In the genomic region with DNA sequence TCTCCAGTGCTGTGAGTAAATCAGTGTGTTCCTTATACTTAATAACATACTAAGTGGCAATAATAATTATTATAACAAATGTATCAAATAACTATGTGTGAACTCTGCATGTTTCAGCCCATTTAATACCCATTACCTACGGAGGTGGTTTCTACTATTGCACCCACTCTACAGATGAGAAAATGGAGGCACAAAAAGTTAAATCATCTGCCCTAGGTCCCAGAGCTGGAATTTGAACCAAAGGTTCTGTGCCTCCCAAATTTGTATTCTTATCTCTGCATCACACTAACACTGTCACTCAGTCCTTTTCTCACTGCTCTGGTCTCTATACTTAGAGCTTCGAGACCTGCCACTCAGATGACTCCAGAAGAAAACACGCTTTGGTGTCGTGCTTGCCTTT, we compare ENCODE assay signal across 21 cellular contexts.
DNase-seq lines count a peak whose midpoint lies in the region; ATAC-seq, FAIRE-seq and TF ChIP-seq lines count a peak whose summit lies in the region.
"Had no signal": no experiment of that assay in that cellular context is flagged by ENCODE, and none has a peak within 500 bp of the region (broad histone marks: within the 10 kb centered on the region; RNA-seq: fewer than 3 reads in every experiment).

No MANE protein-coding gene starts in this region.

- BruUV-seq in HepG2 (replicated peaks; lab: Mats Ljungman, UMichigan): no TSS peak

- H3K9ac ChIP-seq in HepG2 (ENCODE audit: insufficient read depth, low read depth, low read length): no peak overlapping the region
- no peak overlapping the region for H3K9ac ChIP-seq in endodermal cell (ENCODE audit: extremely low read depth, low read length, poor library complexity, severe bottlenecking)
- H3K9ac ChIP-seq: BLaER1 treated with 17β-estradiol and CSF1 and Interleukin-3, amounts not matched to agents 10 nM and 100 nM had no signal

- FAIRE-seq in HepG2 (lab: Jason Lieb, UNC): no peak
- FAIRE-seq in small intestine (lab: Jason Lieb, UNC): no peak
- FAIRE-seq: A549, D721Med, G401.6, GM12891, GM19239 had no signal

- TF ChIP-seq CTCF in HepG2 (CRISPR knock-in tag; IDR thresholded peaks at IDR 0.05) (no peak), right lobe of liver (IDR thresholded peaks at IDR 0.05) (no peak), endodermal cell (conservative IDR thresholded peaks at IDR 0.05) (no peak)

- CTCF ChIA-PET in HepG2 (lab: Yijun Ruan, JAX; ENCODE audit: low intra/inter-chr PET ratio, low total read pairs): no interaction called here

- TF ChIP-seq EP300 in HepG2 (IDR thresholded peaks at IDR 0.05; ENCODE audit: low read depth in 2 of 2, low read length in 2 of 2) (no peak), HepG2 (CRISPR knock-in tag; IDR thresholded peaks at IDR 0.05; ENCODE audit: borderline replicate concordance) (no peak)

- no peak for DNase-seq in HepG2 (ENCODE audit: low spot score)
- no peak for DNase-seq in right lobe of liver
- DNase-seq in endodermal cell: no peak
- DNase-seq in NCI-H1092 treated with DMSO at 0.1 percent for 48 hours (lab: John Stamatoyannopoulos, UW): no peak
- DNase-seq in small intestine: no peak
- DNase-seq: AML-193; Caco-2; Calu3; CD4-positive, alpha-beta T cell; CD8-positive, alpha-beta T cell; DMS79 treated with DMSO at 0.1 percent for 48 hours; GF-D8 had no signal

- H3K9me3 ChIP-seq in HepG2 (ENCODE audit: low read length): no peaks in the 10 kb centered on the region
- H3K9me3 ChIP-seq in right lobe of liver: no peaks in the 10 kb centered on the region
- H3K9me3 ChIP-seq in endodermal cell (ENCODE audit: control insufficient read depth, low read length): peaks cover 7% of the 10 kb centered on the region
- H3K9me3 ChIP-seq in small intestine (ENCODE audit: control insufficient read depth, low read depth): no peaks in the 10 kb centered on the region
- H3K9me3 ChIP-seq: A549, Caco-2 had no signal

- no peak overlapping the region for H3K4me2 ChIP-seq in HepG2 (ENCODE audit: low read depth, low read length)
- H3K4me2 ChIP-seq: A549; BLaER1 treated with 17β-estradiol and CSF1 and Interleukin-3, amounts not matched to agents 10 nM and 100 nM had no signal

- no peaks in the 10 kb centered on the region for H3K79me2 ChIP-seq in HepG2 (ENCODE audit: insufficient read depth, low read length)

- intact Hi-C loops in HepG2 (cut with micrococcal nuclease; ENCODE audit: unreplicated experiment) (no loop called here), right lobe of liver (cut with DNase I) (no loop called here)

- H3K27me3 ChIP-seq in HepG2 (ENCODE audit: control insufficient read depth in 1 of 2, insufficient read depth in 2 of 2, low read length in 2 of 2): no peaks in the 10 kb centered on the region
- H3K27me3 ChIP-seq in right lobe of liver: no peaks in the 10 kb centered on the region
- no peaks in the 10 kb centered on the region for H3K27me3 ChIP-seq in endodermal cell (ENCODE audit: control insufficient read depth, insufficient read depth, low read length, poor library complexity, severe bottlenecking)
- no peaks in the 10 kb centered on the region for H3K27me3 ChIP-seq in small intestine (ENCODE audit: control insufficient read depth in 2 of 2, insufficient read depth in 2 of 2, low read length in 2 of 2)
- H3K27me3 ChIP-seq: BLaER1 treated with 17β-estradiol and CSF1 and Interleukin-3, amounts not matched to agents 10 nM and 100 nM had no signal

- POLR2A ChIA-PET in HepG2 (lab: Yijun Ruan, JAX): no interaction called here

- ATAC-seq in HepG2: no peak
- ATAC-seq in right lobe of liver: no peak
- ATAC-seq: A549; CD8-positive, alpha-beta T cell had no signal

- H3K4me3 ChIP-seq in HepG2 (replicated peaks in 1 of 3; ENCODE audit: insufficient read depth in 1 of 3, low read depth in 2 of 3, low read length in 3 of 3) (no peak overlapping the region), right lobe of liver (no peak overlapping the region), endodermal cell (ENCODE audit: low read length) (no peak overlapping the region), small intestine (ENCODE audit: low read depth in 1 of 2, low read length in 2 of 2) (no peak overlapping the region)
- H3K4me3 ChIP-seq: A549; BLaER1 treated with 17β-estradiol and CSF1 and Interleukin-3, amounts not matched to agents 10 nM and 100 nM had no signal

- WGBS in HepG2 (ENCODE audit: low lambda C conversion rate): 19% methylated on average over 4 of the region's 4 CpGs
- WGBS in right lobe of liver (ENCODE audit: insufficient coverage, low coverage, low lambda C conversion rate, missing lambda C conversion rate): 88% methylated on average over 4 of the region's 4 CpGs
- WGBS in endodermal cell (ENCODE audit: insufficient coverage in 1 of 2, insufficient read length in 1 of 2), 2 experiments: 90% methylated on average over 4 of the region's 4 CpGs
- 89 to 92% (median 90%) methylated on average over 4 of the region's 4 CpGs for whole genome bisulfite sequencing in small intestine, 3 donors

- no peaks in the 10 kb centered on the region for H4K20me1 ChIP-seq in HepG2 (ENCODE audit: insufficient read depth, low read length)
- H4K20me1 ChIP-seq: BLaER1 treated with 17β-estradiol and CSF1 and Interleukin-3, amounts not matched to agents 10 nM and 100 nM had no signal

- H3K4me1 Mint-ChIP-seq in endodermal cell: peaks cover 26% of the 10 kb centered on the region

- peaks cover 1% of the 10 kb centered on the region for H3K27me3 Mint-ChIP-seq in endodermal cell (ENCODE audit: insufficient read depth)
- H3K27me3 Mint-ChIP-seq: CD4-positive, alpha-beta T cell had no signal

- no peaks in the 10 kb centered on the region for H3K36me3 Mint-ChIP-seq in endodermal cell (ENCODE audit: low read depth)
- H3K36me3 Mint-ChIP-seq: CD8-positive, alpha-beta T cell had no signal

- in situ Hi-C loops in HepG2 (cut with HindIII; ENCODE audit: extremely low pct_ligation_motif_present, low pct_unique_long_range_greater_than_20kb): no loop called here

- H3K27ac ChIP-seq in HepG2 (ENCODE audit: extremely low read length, insufficient read depth, low read length) (no peak overlapping the region), right lobe of liver (no peak overlapping the region), endodermal cell (ENCODE audit: low read depth, low read length) (peak overlapping the region; percentile 6), small intestine (ENCODE audit: low read depth in 1 of 2, low read length in 1 of 2) (no peak overlapping the region)
- H3K27ac ChIP-seq: 22Rv1; A549; BLaER1 treated with 17β-estradiol and CSF1 and Interleukin-3, amounts not matched to agents 10 nM and 100 nM; C4-2B had no signal

- no peak overlapping the region for H2AFZ ChIP-seq in HepG2 (ENCODE audit: low read length)

- no peak overlapping the region for H3K27ac Mint-ChIP-seq in endodermal cell
- H3K27ac Mint-ChIP-seq: B cell; CD4-positive, alpha-beta T cell; CD8-positive, alpha-beta T cell had no signal

- H3K36me3 ChIP-seq in HepG2 (replicated peaks in 1 of 2; ENCODE audit: control insufficient read depth in 1 of 2, insufficient read depth in 2 of 2, low read length in 2 of 2): no peaks in the 10 kb centered on the region
- no peaks in the 10 kb centered on the region for H3K36me3 ChIP-seq in right lobe of liver
- H3K36me3 ChIP-seq in endodermal cell (ENCODE audit: control insufficient read depth, insufficient read depth, low read length): no peaks in the 10 kb centered on the region
- no peaks in the 10 kb centered on the region for H3K36me3 ChIP-seq in small intestine (ENCODE audit: control insufficient read depth in 2 of 2, insufficient read depth in 2 of 2, low read length in 2 of 2)
- H3K36me3 ChIP-seq: BLaER1 treated with 17β-estradiol and CSF1 and Interleukin-3, amounts not matched to agents 10 nM and 100 nM had no signal

- TF ChIP-seq RAD21 in HepG2 (CRISPR knock-in tag; IDR thresholded peaks at IDR 0.05): no peak

- no peaks in the 10 kb centered on the region for H3K9me3 Mint-ChIP-seq in endodermal cell

- H3K4me1 ChIP-seq in HepG2 (ENCODE audit: insufficient read depth, low read length) (no peaks in the 10 kb centered on the region), right lobe of liver (no peaks in the 10 kb centered on the region), endodermal cell (ENCODE audit: control insufficient read depth, insufficient read depth, low read length) (no peaks in the 10 kb centered on the region), small intestine (ENCODE audit: control insufficient read depth in 2 of 2, insufficient read depth in 1 of 2, low read depth in 1 of 2, low read length in 1 of 2) (no peaks in the 10 kb centered on the region)
- H3K4me1 ChIP-seq: A549, Caco-2 had no signal

- TF ChIP-seq POLR2A in HepG2 (IDR thresholded peaks at IDR 0.05; ENCODE audit: insufficient read depth in 1 of 2, low read depth in 2 of 2, low read length in 2 of 2) (no peak), right lobe of liver (IDR thresholded peaks at IDR 0.05) (no peak)

- no peak overlapping the region for H3K4me3 Mint-ChIP-seq in endodermal cell
- H3K4me3 Mint-ChIP-seq: B cell; CD4-positive, alpha-beta T cell; CD8-positive, alpha-beta T cell had no signal

TF ChIP-seq in HepG2, 621 proteins besides CTCF, POLR2A, EP300 and RAD21:
- TF ChIP-seq ZNF629 (CRISPR knock-in tag; conservative IDR thresholded peaks at IDR 0.05) (peak; percentile 54), ZNF234 (CRISPR knock-in tag; conservative IDR thresholded peaks at IDR 0.05) (no peak)
